ENCODE assay signal across 10 cellular contexts in the genomic region with DNA sequence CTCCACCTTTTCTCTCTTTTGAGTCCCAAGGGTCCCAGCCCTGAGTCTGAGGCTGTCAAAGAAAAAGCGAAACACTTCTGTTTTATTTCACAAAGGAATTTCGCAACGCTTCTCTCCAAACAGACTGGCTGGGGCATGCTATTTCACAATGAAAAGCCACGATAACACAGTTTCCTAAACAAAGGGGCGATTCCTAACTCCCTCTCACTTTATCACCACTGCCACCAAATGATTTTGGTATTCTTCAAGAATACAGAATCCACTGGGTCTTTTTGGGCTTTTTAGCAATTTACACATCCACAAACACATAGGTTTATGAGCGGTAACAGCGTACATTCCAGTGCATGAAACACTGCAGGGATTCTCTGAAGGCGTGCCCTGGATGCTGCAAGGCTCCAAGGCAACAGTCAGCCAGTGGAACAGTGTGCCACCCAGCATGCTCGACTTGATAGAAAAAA.
A peak's percentile ranks its signal among the peaks of the same experiment; 100 is the strongest.
DNase-seq lines count a peak whose midpoint lies in the region; ATAC-seq and TF ChIP-seq lines count a peak whose summit lies in the region.
"Had no signal": no experiment of that assay in that cellular context is flagged by ENCODE, and none has a peak within 500 bp of the region (broad histone marks: within the 10 kb centered on the region; RNA-seq: fewer than 3 reads in every experiment).

No MANE protein-coding gene starts in this region.

- no peaks in the 10 kb centered on the region for H3K36me3 ChIP-seq in Caco-2 (ENCODE audit: control insufficient read depth, insufficient read depth, low read length)
- H3K36me3 ChIP-seq in neutrophil: no peaks in the 10 kb centered on the region
- H3K36me3 ChIP-seq: cardiac muscle cell had no signal

- H3K27ac ChIP-seq in neutrophil: peak overlapping the region; percentile 89
- H3K27ac ChIP-seq: cardiac muscle cell had no signal

- H3K27me3 Mint-ChIP-seq in Caco-2 (ENCODE audit: insufficient read depth, unreplicated experiment): no peaks in the 10 kb centered on the region
- H3K27me3 Mint-ChIP-seq in activated T-cell treated with anti-CD3 and anti-CD28 coated beads, Interleukin-2, amount 50 U/mL, for 72 hours (ENCODE audit: low read depth): no peaks in the 10 kb centered on the region

- H3K4me3 Mint-ChIP-seq in Caco-2 (ENCODE audit: unreplicated experiment): peak overlapping the region; percentile 69
- H3K4me3 Mint-ChIP-seq in activated T-cell treated with anti-CD3 and anti-CD28 coated beads, Interleukin-2, amount 50 U/mL, for 72 hours: no peak overlapping the region

- H3K27ac Mint-ChIP-seq in Caco-2 (ENCODE audit: unreplicated experiment): peak overlapping the region; percentile 39
- no peak overlapping the region for H3K27ac Mint-ChIP-seq in activated T-cell treated with anti-CD3 and anti-CD28 coated beads, Interleukin-2, amount 50 U/mL, for 72 hours

- no peaks in the 10 kb centered on the region for H3K36me3 Mint-ChIP-seq in Caco-2 (ENCODE audit: insufficient read depth, unreplicated experiment)
- no peaks in the 10 kb centered on the region for H3K36me3 Mint-ChIP-seq in activated T-cell treated with anti-CD3 and anti-CD28 coated beads, Interleukin-2, amount 50 U/mL, for 72 hours (ENCODE audit: insufficient read depth in 2 of 2)

- H3K9me3 ChIP-seq in Caco-2: no peaks in the 10 kb centered on the region
- no peaks in the 10 kb centered on the region for H3K9me3 ChIP-seq in neutrophil

- CTCF ChIA-PET in Caco-2 (lab: Charles Lee): interaction anchor here (0.9 kb wide), 1 partner anchor 52 kb away, joined by 4 read pairs; no protein-coding TSS in a partner anchor

- BruUV-seq in Caco-2 (replicated peaks; lab: Mats Ljungman, UMichigan): no TSS peak

- H3K9me3 Mint-ChIP-seq in Caco-2 (ENCODE audit: unreplicated experiment): no peaks in the 10 kb centered on the region
- no peaks in the 10 kb centered on the region for H3K9me3 Mint-ChIP-seq in activated T-cell treated with anti-CD3 and anti-CD28 coated beads, Interleukin-2, amount 50 U/mL, for 72 hours

- H3K4me1 ChIP-seq in Caco-2 (peaks cover 5% of the 10 kb centered on the region; the same call in 1 of the 2 replicates), neutrophil (ENCODE audit: control insufficient read depth in 1 of 2, insufficient read depth in 1 of 2, low read depth in 1 of 2, low read length in 1 of 2) (peaks cover 60 to 88% of the 10 kb centered on the region in 2 experiments)

- no peak for TF ChIP-seq CTCF in Caco-2 (IDR thresholded peaks at IDR 0.05; ENCODE audit: insufficient read depth in 1 of 2, low read depth in 1 of 2, low read length in 1 of 2, severe bottlenecking in 1 of 2, unreplicated experiment in 1 of 2)
- no peak for TF ChIP-seq CTCF in neutrophil (IDR thresholded peaks at IDR 0.05)

- DNase-seq in Caco-2 (peak in 1 of 2 experiments; percentile 52), RPMI7951 (ENCODE audit: low read depth) (peak; percentile 59), fibroblast of peridontal ligament (ENCODE audit: extremely low read depth) (peak; percentile 73), germinal center (ENCODE audit: low spot score) (no peak)
- no peak for DNase-seq in activated T-cell treated with anti-CD3 and anti-CD28 coated beads, Interleukin-2, amount 50 U/mL, for 72 hours
- no peak for DNase-seq in stimulated activated naive CD8-positive, alpha-beta T cell treated with anti-CD3 and anti-CD28 coated beads, Interleukin-15, Interleukin-2, amounts not matched to agents 100 U/mL and 50 U/mL, for 24 hours
- DNase-seq: DMS53 had no signal

- peaks cover 17% of the 10 kb centered on the region for H3K4me1 Mint-ChIP-seq in Caco-2 (ENCODE audit: low read depth, unreplicated experiment)
- H3K4me1 Mint-ChIP-seq in activated T-cell treated with anti-CD3 and anti-CD28 coated beads, Interleukin-2, amount 50 U/mL, for 72 hours (ENCODE audit: low read depth): no peaks in the 10 kb centered on the region

- peak overlapping the region; percentile 15; the same call in 1 of the 2 replicates for H3K4me3 ChIP-seq in Caco-2 (ENCODE audit: low read depth, low read length)
- H3K4me3 ChIP-seq in neutrophil (ENCODE audit: low read depth in 1 of 2, low read length in 1 of 2): peak overlapping the region; percentile 55 to 62
- H3K4me3 ChIP-seq: cardiac muscle cell had no signal

- POLR2A ChIA-PET in Caco-2 (lab: Charles Lee): no interaction called here

- H3K27me3 ChIP-seq in Caco-2 (replicated peaks; ENCODE audit: control insufficient read depth, insufficient read depth, low read length): no peaks in the 10 kb centered on the region
- no peaks in the 10 kb centered on the region for H3K27me3 ChIP-seq in neutrophil
- H3K27me3 ChIP-seq: cardiac muscle cell had no signal

- no peak for ATAC-seq in GM19397 (IDR thresholded peaks at IDR 0.05; ENCODE audit: unreplicated experiment)
- no peak for ATAC-seq in activated T-cell treated with anti-CD3 and anti-CD28 coated beads, Interleukin-2, amount 50 U/mL, for 72 hours (replicated peaks in 1 of 2)
- no peak for ATAC-seq in stimulated activated naive CD8-positive, alpha-beta T cell treated with anti-CD3 and anti-CD28 coated beads, Interleukin-15, Interleukin-2, amounts not matched to agents 100 U/mL and 50 U/mL, for 24 hours

- intact Hi-C loops in Caco-2 (cut with micrococcal nuclease; ENCODE audit: unreplicated experiment): no loop called here

Comparison
In these comparisons a context has a peak if more than half of its experiments do, and no peak if none do; other contexts are left out.
1. DNase-seq: peak in RPMI7951 (single experiment) and fibroblast of peridontal ligament (single experiment); none in activated T-cell treated with anti-CD3 and anti-CD28 coated beads, Interleukin-2, amount 50 U/mL, for 72 hours (0 of 2), stimulated activated naive CD8-positive, alpha-beta T cell treated with anti-CD3 and anti-CD28 coated beads, Interleukin-15, Interleukin-2, amounts not matched to agents 100 U/mL and 50 U/mL, for 24 hours (single experiment) and germinal center (single experiment).